Comparison of ENCODE assay signal across 14 cellular contexts in genomic region chr1:116567790-116568667, GRCh38. TPM values are rescaled to one million over a fixed set of nuclear protein-coding genes. Genes with fewer than 3 reads are reported as not detected.
DNase-seq lines count a peak whose midpoint lies in the region; ATAC-seq, FAIRE-seq and TF ChIP-seq lines count a peak whose summit lies in the region.
"Had no signal": no experiment of that assay in that cellular context is flagged by ENCODE, and none has a peak within 500 bp of the region (broad histone marks: within the 10 kb centered on the region; RNA-seq: fewer than 3 reads in every experiment).

No MANE protein-coding gene starts in this region.

- H3K9me3 ChIP-seq in A549: no peaks in the 10 kb centered on the region
- H3K9me3 ChIP-seq in CD4-positive, alpha-beta memory T cell (ENCODE audit: control insufficient read depth in 1 of 2, low read length in 2 of 2): no peaks in the 10 kb centered on the region

- H3K4me2 ChIP-seq in A549: 0 out of 3 replicates have a peak overlapping the region, but pooled peaks have one; percentile 90

- H3K4me3 Mint-ChIP-seq in CD4-positive, alpha-beta memory T cell: peak overlapping the region; percentile 89 to 99 (median 94)
- H3K4me3 Mint-ChIP-seq in activated naive CD8-positive, alpha-beta T cell treated with anti-CD3 and anti-CD28 coated beads, Interleukin-2, amount 10 ng/mL, durations not matched to agents 7 days and 5 days: peak overlapping the region; percentile 86

- intact Hi-C loops in CD4-positive, alpha-beta memory T cell (cut with micrococcal nuclease): loop anchor here (1.0 kb wide), 1 partner anchor 12 kb away; no protein-coding TSS in a partner anchor
- intact Hi-C loops in head of caudate nucleus (cut with DNase I): no loop called here

- H3K4me1 Mint-ChIP-seq in CD4-positive, alpha-beta memory T cell: peaks cover 40 to 75% (median 56%) of the 10 kb centered on the region in 4 donors
- H3K4me1 Mint-ChIP-seq in activated naive CD8-positive, alpha-beta T cell treated with anti-CD3 and anti-CD28 coated beads, Interleukin-2, amount 10 ng/mL, durations not matched to agents 7 days and 5 days: peaks cover 50% of the 10 kb centered on the region

- no peak overlapping the region for H3K27ac ChIP-seq in A549
- peak overlapping the region; percentile 93 for H3K27ac ChIP-seq in CD4-positive, alpha-beta memory T cell (ENCODE audit: low read depth, low read length)

- no peak for TF ChIP-seq EP300 in A549 (IDR thresholded peaks at IDR 0.05)

- FAIRE-seq in A549 (lab: Jason Lieb, UNC): no peak
- FAIRE-seq: colon, G401.6 had no signal

- peak overlapping the region in 6 of 7 donors; percentile 28 to 98 (median 97) for H3K27ac Mint-ChIP-seq in CD4-positive, alpha-beta memory T cell
- H3K27ac Mint-ChIP-seq in activated naive CD8-positive, alpha-beta T cell treated with anti-CD3 and anti-CD28 coated beads, Interleukin-2, amount 10 ng/mL, durations not matched to agents 7 days and 5 days: peak overlapping the region; percentile 18

- H3K9me3 Mint-ChIP-seq in CD4-positive, alpha-beta memory T cell: peaks cover 3 to 15% (median 6%) of the 10 kb centered on the region in 8 donors
- peaks cover 7% of the 10 kb centered on the region for H3K9me3 Mint-ChIP-seq in activated naive CD8-positive, alpha-beta T cell treated with anti-CD3 and anti-CD28 coated beads, Interleukin-2, amount 10 ng/mL, durations not matched to agents 7 days and 5 days

- H3K36me3 ChIP-seq in CD4-positive, alpha-beta memory T cell (ENCODE audit: insufficient read depth, low read length): no peaks in the 10 kb centered on the region

- WGBS in A549 (ENCODE audit: missing lambda C conversion rate): 68% methylated on average over 4 of the region's 4 CpGs

- ATAC-seq in A549: no peak
- peak; percentile 33 for ATAC-seq in HG02870 (IDR thresholded peaks at IDR 0.05; ENCODE audit: unreplicated experiment)
- no peak for ATAC-seq in activated naive CD8-positive, alpha-beta T cell treated with anti-CD3 and anti-CD28 coated beads, Interleukin-2, amount 10 ng/mL, durations not matched to agents 7 days and 5 days (ENCODE audit: low read depth)
- no peak for ATAC-seq in GM19395 (IDR thresholded peaks at IDR 0.05; ENCODE audit: unreplicated experiment)
- ATAC-seq: right cardiac atrium had no signal

- peaks cover 0 to 2% of the 10 kb centered on the region in 2 donors for H3K27me3 Mint-ChIP-seq in CD4-positive, alpha-beta memory T cell
- H3K27me3 Mint-ChIP-seq in activated naive CD8-positive, alpha-beta T cell treated with anti-CD3 and anti-CD28 coated beads, Interleukin-2, amount 10 ng/mL, durations not matched to agents 7 days and 5 days: peaks cover under 1% of the 10 kb centered on the region

- no peak for TF ChIP-seq RAD21 in A549 (conservative IDR thresholded peaks at IDR 0.05 in 1 of 2, IDR thresholded peaks at IDR 0.05 in 1 of 2)

- CTCF ChIA-PET in A549 (lab: Yijun Ruan, JAX): no interaction called here
- CTCF ChIA-PET in CD4-positive, alpha-beta memory T cell (lab: Charles Lee; ENCODE audit: partially characterized antibody): interaction anchor here (0.7 to 3.0 kb wide), 12 partner anchors 8 to 429 kb away, joined by 3 to 15 read pairs (median 6); no protein-coding TSS in a partner anchor

- no peak for TF ChIP-seq POLR2A in A549 (IDR thresholded peaks at IDR 0.05; ENCODE audit: low read length)

- DNase-seq in A549 (ENCODE audit: low read depth in 1 of 2, low spot score in 1 of 2): no peak
- DNase-seq in CD4-positive, alpha-beta memory T cell: no peak
- DNase-seq in activated naive CD8-positive, alpha-beta T cell treated with anti-CD3 and anti-CD28 coated beads, Interleukin-2, amount 10 ng/mL, durations not matched to agents 7 days and 5 days: no peak
- DNase-seq in head of caudate nucleus: no peak
- DNase-seq in GM19240 (ENCODE audit: insufficient read length, low spot score): no peak
- DNase-seq in H4 (ENCODE audit: low spot score): no peak
- DNase-seq: activated CD8-positive, alpha-beta memory T cell treated with anti-CD3 and anti-CD28 coated beads, Interleukin-2, amount 50 U/mL, for 4 hours; hypothalamus; NCI-H2081; right cardiac atrium had no signal

- POLR2A ChIA-PET in A549 (lab: Yijun Ruan, JAX): no interaction called here
- POLR2A ChIA-PET in CD4-positive, alpha-beta memory T cell (lab: Charles Lee; ENCODE audit: partially characterized antibody): interaction anchor here (0.9 to 3.8 kb wide), 5 partner anchors 11 to 171 kb away, joined by 3 to 23 read pairs (median 3); no protein-coding TSS in a partner anchor
- POLR2A ChIA-PET in activated naive CD8-positive, alpha-beta T cell treated with anti-CD3 and anti-CD28 coated beads, Interleukin-2, amount 10 ng/mL, durations not matched to agents 7 days and 5 days (lab: Charles Lee): interaction anchor here (0.9 kb wide), 1 partner anchor 10 kb away, joined by 3 read pairs; no protein-coding TSS in a partner anchor

- H3K36me3 Mint-ChIP-seq in CD4-positive, alpha-beta memory T cell: peaks cover 23 to 28% of the 10 kb centered on the region in 2 donors
- peaks cover 37% of the 10 kb centered on the region for H3K36me3 Mint-ChIP-seq in activated naive CD8-positive, alpha-beta T cell treated with anti-CD3 and anti-CD28 coated beads, Interleukin-2, amount 10 ng/mL, durations not matched to agents 7 days and 5 days

- H3K4me1 ChIP-seq in A549: peaks cover 39% of the 10 kb centered on the region
- H3K4me1 ChIP-seq in CD4-positive, alpha-beta memory T cell (ENCODE audit: insufficient read depth, low read length): peaks cover 67% of the 10 kb centered on the region

- no peak overlapping the region for H3K4me3 ChIP-seq in A549
- H3K4me3 ChIP-seq in CD4-positive, alpha-beta memory T cell (ENCODE audit: low read length in 2 of 2): no peak overlapping the region

- TF ChIP-seq CTCF in A549 (IDR thresholded peaks at IDR 0.05): no peak

- H3K27me3 ChIP-seq in CD4-positive, alpha-beta memory T cell (ENCODE audit: insufficient read depth, low read length): no peaks in the 10 kb centered on the region

TF ChIP-seq in A549, 52 proteins besides CTCF, POLR2A, EP300 and RAD21 (continues in another document):
- TF ChIP-seq PHF8 (IDR thresholded peaks at IDR 0.05; ENCODE audit: borderline replicate concordance, low read depth) (no peak), FOSL2 (IDR thresholded peaks at IDR 0.05) (no peak), FOSL2 (CRISPR knock-in tag; IDR thresholded peaks at IDR 0.05) (no peak), SMC3 (IDR thresholded peaks at IDR 0.05) (no peak), CBX2 (IDR thresholded peaks at IDR 0.05; ENCODE audit: borderline replicate concordance, low read depth) (no peak), CHD2 (IDR thresholded peaks at IDR 0.05; ENCODE audit: low read length, partially characterized antibody) (no peak), MYC (IDR thresholded peaks at IDR 0.05; ENCODE audit: borderline replicate concordance, low read length) (no peak), FOXS1 (CRISPR knock-in tag; IDR thresholded peaks at IDR 0.05) (no peak), EHMT2 (IDR thresholded peaks at IDR 0.05; ENCODE audit: low read depth) (no peak), RNF2 (IDR thresholded peaks at IDR 0.05; ENCODE audit: borderline replicate concordance, low read depth) (no peak), BHLHE40 (IDR thresholded peaks at IDR 0.05; ENCODE audit: low read depth, low read length) (no peak), MAZ (IDR thresholded peaks at IDR 0.05; ENCODE audit: borderline replicate concordance, low read depth, low read length) (no peak), HEYL (CRISPR knock-in tag; IDR thresholded peaks at IDR 0.05) (no peak), POLR2AphosphoS2 (conservative IDR thresholded peaks at IDR 0.05; ENCODE audit: low read length) (no peak), PBX3 (IDR thresholded peaks at IDR 0.05) (no peak), KDM1A (IDR thresholded peaks at IDR 0.05; ENCODE audit: low read depth) (no peak), ZSCAN20 (CRISPR knock-in tag; IDR thresholded peaks at IDR 0.05) (no peak), JUNB (IDR thresholded peaks at IDR 0.05) (no peak), HDAC2 (IDR thresholded peaks at IDR 0.05) (no peak)

RNA-seq across cellular contexts. Expression of gene CD58, which starts 2.8 kb away (rescaled TPM):
- polyA plus RNA-seq in A549 (2011; rRNA removed): 36.0 and 38.4 TPM in 2 replicates
- polyA plus RNA-seq in A549 (2012; cell fraction: cytosol; rRNA removed): 11.0 and 11.2 TPM in 2 replicates
- 5.1 and 7.9 TPM in 2 replicates for polyA plus RNA-seq in A549 (2012; cell fraction: nucleus; rRNA removed)
- polyA plus RNA-seq in A549 (2017; fragmentation: RNase III; extraction: RNeasy Plus Mini Kit Qiagen cat#74134 plus additional on column Dnase treatment): 20.0 to 26.4 TPM (median 22.4 TPM) in 3 replicates
- polyA minus RNA-seq in A549 (2011; rRNA and poly(A)+ RNA removed): 4.8 and 8.2 TPM in 2 replicates
- 10 to 100 TPM; 25.2 to 30.9 TPM for total RNA-seq in CD4-positive, alpha-beta memory T cell
- 10 to 100 TPM; 58.2 to 61.3 TPM for polyA plus RNA-seq in CD4-positive, alpha-beta memory T cell
- 10 to 100 TPM; 23.6 to 25.1 TPM for total RNA-seq in activated naive CD8-positive, alpha-beta T cell treated with anti-CD3 and anti-CD28 coated beads, Interleukin-2, amount 10 ng/mL, durations not matched to agents 7 days and 5 days
- 15.9 and 18.4 TPM in 2 replicates for total RNA-seq in H4 (2014; rRNA removed; shearing (Covaris generic))
